ENCODE assay signal across 8 cellular contexts in genomic region chr19:55642153-55643002, GRCh38. TPM values are rescaled to one million over a fixed set of nuclear protein-coding genes. Genes with fewer than 3 reads are reported as not detected.
DNase-seq lines count a peak whose midpoint lies in the region; ATAC-seq and TF ChIP-seq lines count a peak whose summit lies in the region.

No MANE protein-coding gene starts in this region.

- peaks cover 0 to 37% (median 10%) of the 10 kb centered on the region in 4 donors for H3K4me1 ChIP-seq in right lobe of liver

- TF ChIP-seq CTCF in brain microvascular endothelial cell (IDR thresholded peaks at IDR 0.05; ENCODE audit: low read depth, low read length, missing control alignments) = no peak
- no peak for TF ChIP-seq CTCF in right lobe of liver (IDR thresholded peaks at IDR 0.05)

- no peak for TF ChIP-seq POLR2A in right lobe of liver (IDR thresholded peaks at IDR 0.05)

- no peaks in the 10 kb centered on the region for H3K27me3 ChIP-seq in brain microvascular endothelial cell (replicated peaks)
- H3K27me3 ChIP-seq in right lobe of liver = no peaks in the 10 kb centered on the region

- peak; percentile 0 to 3 (median 2) for ATAC-seq in right lobe of liver

- in situ Hi-C loops in brain microvascular endothelial cell (cut with HindIII; ENCODE audit: low pct_ligation_motif_present, low sequenced_read_pairs) = no loop called here

- H3K27ac ChIP-seq in brain microvascular endothelial cell = no peak overlapping the region
- peak overlapping the region; percentile 47 to 76 (median 67) for H3K27ac ChIP-seq in right lobe of liver
- peak overlapping the region; percentile 36 for H3K27ac ChIP-seq in temporal lobe (ENCODE audit: low read depth, low read length)

- no peaks in the 10 kb centered on the region for H3K9me3 ChIP-seq in right lobe of liver

- H3K4me3 ChIP-seq in brain microvascular endothelial cell (ENCODE audit: low read depth, low read length) (peak overlapping the region; percentile 80), right lobe of liver (peak overlapping the region; percentile 74 to 85 (median 81))

- WGBS in right lobe of liver (ENCODE audit: insufficient coverage, low coverage, low lambda C conversion rate, missing lambda C conversion rate) = 2% methylated on average over 9 of the region's 65 CpGs

- DNase-seq in SIG-M5 treated with dmso at 0.1 percent for 504 hours (lab: John Stamatoyannopoulos, UW; ENCODE audit: unreplicated experiment) (peak; percentile 54), SIG-M5 (lab: John Stamatoyannopoulos, UW) (no peak), NCI-H748 treated with DMSO at 0.1 percent for 48 hours (lab: John Stamatoyannopoulos, UW) (peak; percentile 7), brain microvascular endothelial cell (no peak), right lobe of liver (peak in 2 of 3 donors; percentile 30 to 71), KG1 (lab: John Stamatoyannopoulos, UW) (no peak), cerebellar cortex (ENCODE audit: low spot score) (no peak)

- peaks cover 8% of the 10 kb centered on the region for H3K36me3 ChIP-seq in brain microvascular endothelial cell (replicated peaks)
- H3K36me3 ChIP-seq in right lobe of liver = peaks cover 0 to 10% (median 0%) of the 10 kb centered on the region in 4 donors

- intact Hi-C loops in right lobe of liver (cut with DNase I) = no loop called here

RNA-seq across cellular contexts. Expression of gene ZNF581, which starts 1.1 kb away (rescaled TPM):
- total RNA-seq in right lobe of liver (1 to 10 TPM; 2.7 to 7.3 (median 5.1) TPM), temporal lobe (6.9 TPM)

RNA-seq across cellular contexts. Expression of gene ZNF580, which starts 1.6 kb away (rescaled TPM):
- total RNA-seq in right lobe of liver (10 to 100 TPM in 1 of 6 experiments, 1 to 10 TPM in 5; 5.4 to 11.6 (median 6.5) TPM), temporal lobe (4.4 TPM)

RNA-seq across cellular contexts. Expression of gene CCDC106, which starts 5.6 kb away (rescaled TPM):
- total RNA-seq in right lobe of liver (10 to 100 TPM in 3 of 6 experiments, 1 to 10 TPM in 3; 6.1 to 19.7 (median 9.8) TPM), temporal lobe (10.1 TPM)

RNA-seq across cellular contexts. Expression of gene U2AF2, which starts 12.5 kb away (rescaled TPM):
- total RNA-seq in right lobe of liver = 10 to 100 TPM; 55.1 to 75.6 (median 63.5) TPM
- 83.6 TPM for total RNA-seq in temporal lobe

RNA-seq across cellular contexts. Expression of gene ZNF784, which starts 18.0 kb away (rescaled TPM):
- total RNA-seq in right lobe of liver (1 to 10 TPM; 2.9 to 5.5 (median 4.1) TPM), temporal lobe (3.2 TPM)

Comparison
In these comparisons a context has a peak if more than half of its experiments do, and no peak if none do; other contexts are left out.
1. DNase-seq: peak in SIG-M5 treated with dmso at 0.1 percent for 504 hours (single experiment), NCI-H748 treated with DMSO at 0.1 percent for 48 hours (single experiment) and right lobe of liver (2 of 3); none in SIG-M5 (single experiment), brain microvascular endothelial cell (single experiment), KG1 (single experiment) and cerebellar cortex (single experiment).